Comparison of ENCODE assay signal across 8 cellular contexts in genomic region chr9:98057095-98057799, GRCh38. TPM values are rescaled to one million over a fixed set of nuclear protein-coding genes. Genes with fewer than 3 reads are reported as not detected.
DNase-seq lines count a peak whose midpoint lies in the region; ATAC-seq and TF ChIP-seq lines count a peak whose summit lies in the region.

No MANE protein-coding gene starts in this region.

- peaks cover 17% of the 10 kb centered on the region; the same call in 1 of the 2 replicates for H3K79me2 ChIP-seq in OCI-LY7 (ENCODE audit: insufficient read depth, low read depth, low read length)

- no peaks in the 10 kb centered on the region for H3K9me2 ChIP-seq in OCI-LY7 (ENCODE audit: insufficient read depth, low read length)

- H3K4me3 ChIP-seq in OCI-LY7 (ENCODE audit: low read depth, low read length, poor library complexity, severe bottlenecking) (peak overlapping the region; percentile 87), lung (peak overlapping the region; percentile 79), urinary bladder (ENCODE audit: low read depth, low read length) (peak overlapping the region; percentile 75)

- H3K4me1 ChIP-seq in OCI-LY7 (ENCODE audit: insufficient read depth, low read length, poor library complexity, severe bottlenecking) (peaks cover 11% of the 10 kb centered on the region), lung (ENCODE audit: control insufficient read depth in 2 of 2, insufficient read depth in 2 of 2, low read length in 2 of 2) (peaks cover 5 to 7% of the 10 kb centered on the region in 2 donors), urinary bladder (ENCODE audit: insufficient read depth) (peaks cover 2% of the 10 kb centered on the region)

- H3K27ac ChIP-seq in OCI-LY7 (ENCODE audit: low read depth, low read length, poor library complexity, severe bottlenecking) (peak overlapping the region; percentile 42), lung (ENCODE audit: low read depth in 1 of 2, low read length in 1 of 2) (peak overlapping the region; percentile 94 to 99), urinary bladder (ENCODE audit: low read depth) (peak overlapping the region; percentile 92)

- CTCF ChIA-PET in OCI-LY7 (lab: Charles Lee; ENCODE audit: unreplicated experiment): interaction anchor here (1.0 to 1.4 kb wide), 4 partner anchors 17 to 198 kb away, joined by 3 to 4 read pairs (median 3); partner anchors contain the start of gene TBC1D2

- H3K36me3 ChIP-seq in OCI-LY7 (ENCODE audit: insufficient read depth, low read length): peaks cover 39% of the 10 kb centered on the region
- H3K36me3 ChIP-seq in lung (ENCODE audit: control insufficient read depth in 2 of 2, insufficient read depth in 2 of 2, low read length in 2 of 2): peaks cover 6 to 9% of the 10 kb centered on the region in 2 donors
- no peaks in the 10 kb centered on the region for H3K36me3 ChIP-seq in urinary bladder (ENCODE audit: insufficient read depth)

- 2 to 7% methylated on average over 17 of the region's 17 CpGs for WGBS in lung, 2 donors
- 6% methylated on average over 17 of the region's 17 CpGs for WGBS in urinary bladder

- POLR2A ChIA-PET in OCI-LY7 (lab: Charles Lee): interaction anchor here (0.7 to 5.0 kb wide), 9 partner anchors 11 to 199 kb away, joined by 3 to 41 read pairs (median 6); partner anchors contain the start of genes TBC1D2 and TRMO

- peak overlapping the region; percentile 93 for H3K4me2 ChIP-seq in OCI-LY7 (ENCODE audit: low read length)

- intact Hi-C loops in OCI-LY7 (cut with micrococcal nuclease; ENCODE audit: unreplicated experiment): loop anchor here (5.0 kb wide), 1 partner anchor 200 kb away; the partner anchor contains the start of gene TBC1D2

- H3K4me3 Mint-ChIP-seq in central memory CD8-positive, alpha-beta T cell: peak overlapping the region; percentile 92

- H3K9me3 ChIP-seq in OCI-LY7 (ENCODE audit: low read length) (no peaks in the 10 kb centered on the region), lung (ENCODE audit: control insufficient read depth in 2 of 2, insufficient read depth in 1 of 2, low read length in 1 of 2) (no peaks in the 10 kb centered on the region)

- H2AFZ ChIP-seq in OCI-LY7 (ENCODE audit: low read length): peak overlapping the region; percentile 50; the same call in 1 of the 2 replicates

- peaks cover 8% of the 10 kb centered on the region for H3K4me1 Mint-ChIP-seq in central memory CD8-positive, alpha-beta T cell

- DNase-seq in SIG-M5 treated with dmso at 0.1 percent for 504 hours (lab: John Stamatoyannopoulos, UW; ENCODE audit: unreplicated experiment): peak; percentile 57
- DNase-seq in SIG-M5 (lab: John Stamatoyannopoulos, UW): no peak
- peak; percentile 37 for DNase-seq in OCI-LY7 (ENCODE audit: low spot score)
- DNase-seq in central memory CD8-positive, alpha-beta T cell (ENCODE audit: low spot score in 2 of 2): peak; percentile 23 to 40
- DNase-seq in lung (ENCODE audit: low spot score): no peak

- peak; percentile 53 for ATAC-seq in central memory CD8-positive, alpha-beta T cell (replicated peaks; ENCODE audit: extremely low read depth, poor library complexity, severe bottlenecking)
- ATAC-seq in lung (ENCODE audit: insufficient read depth, low FRiP score) (no peak), GM21360 (IDR thresholded peaks at IDR 0.05; ENCODE audit: unreplicated experiment) (no peak), HG02870 (IDR thresholded peaks at IDR 0.05; ENCODE audit: unreplicated experiment) (no peak)

- no peaks in the 10 kb centered on the region for H3K9me3 Mint-ChIP-seq in central memory CD8-positive, alpha-beta T cell

- no TSS peak for BruUV-seq in OCI-LY7 (replicated peaks; lab: Mats Ljungman, UMichigan)

- no peaks in the 10 kb centered on the region for H3K27me3 Mint-ChIP-seq in central memory CD8-positive, alpha-beta T cell

- peak overlapping the region; percentile 95 for H3K27ac Mint-ChIP-seq in central memory CD8-positive, alpha-beta T cell (ENCODE audit: low read depth)

- H3K27me3 ChIP-seq in lung (ENCODE audit: control insufficient read depth, insufficient read depth): no peaks in the 10 kb centered on the region

- no peaks in the 10 kb centered on the region for H4K20me1 ChIP-seq in OCI-LY7 (ENCODE audit: insufficient read depth, low read length)

- TF ChIP-seq CTCF in OCI-LY7 (conservative IDR thresholded peaks at IDR 0.05; ENCODE audit: low read length) (no peak), lung (IDR thresholded peaks at IDR 0.05; ENCODE audit: control extremely low read depth, extremely low read depth) (no peak)

- H3K36me3 Mint-ChIP-seq in central memory CD8-positive, alpha-beta T cell (ENCODE audit: insufficient read depth): peaks cover 11% of the 10 kb centered on the region

RNA-seq across cellular contexts. Expression of gene NANS, which starts 0.7 kb away (rescaled TPM):
- total RNA-seq in OCI-LY7 (2014; rRNA removed; shearing (Covaris generic)): 63.7 and 70.6 TPM in 2 replicates
- total RNA-seq in OCI-LY7 (2022): 50.4 and 56.9 TPM in 2 replicates
- 10 to 100 TPM; 50.6 to 70.3 TPM for total RNA-seq in lung
- polyA plus RNA-seq in lung: 100 to 1,000 TPM in 1 of 2 donors, 10 to 100 TPM in 1; 78.5 to 109 TPM
- 32.8 TPM for total RNA-seq in urinary bladder
- 35.3 TPM for polyA plus RNA-seq in urinary bladder

Comparison
In these comparisons a context has a peak if more than half of its experiments do, and no peak if none do; other contexts are left out.
1. DNase-seq: peak in SIG-M5 treated with dmso at 0.1 percent for 504 hours (single experiment), OCI-LY7 (single experiment) and central memory CD8-positive, alpha-beta T cell (2 of 2); none in SIG-M5 (single experiment) and lung (single experiment).
2. H3K27ac ChIP-seq: peak in every context shown above with its lines; median percentile 96 in lung; 92 in urinary bladder; 42 in OCI-LY7.
3. Peak in every context shown above with its lines, with median percentiles within 50 percentile points of each other: H3K4me3 ChIP-seq.